3 cellular contexts compared by ENCODE assay signal in genomic region chr22:19892249-19892879, GRCh38.
A peak's percentile ranks its signal among the peaks of the same experiment; 100 is the strongest.
TF ChIP-seq lines count a peak whose summit lies in the region.

No MANE protein-coding gene starts in this region.

TF ChIP-seq in GM23338, 12 proteins besides CTCF, POLR2A, EP300 and RAD21 (continues in another document):
- TF ChIP-seq NANOG (IDR thresholded peaks at IDR 0.05; ENCODE audit: borderline replicate concordance) (no peak), EZH2 (IDR thresholded peaks at IDR 0.05; ENCODE audit: low read depth, unreplicated experiment) (no peak)
- TF ChIP-seq, protein P1, sequence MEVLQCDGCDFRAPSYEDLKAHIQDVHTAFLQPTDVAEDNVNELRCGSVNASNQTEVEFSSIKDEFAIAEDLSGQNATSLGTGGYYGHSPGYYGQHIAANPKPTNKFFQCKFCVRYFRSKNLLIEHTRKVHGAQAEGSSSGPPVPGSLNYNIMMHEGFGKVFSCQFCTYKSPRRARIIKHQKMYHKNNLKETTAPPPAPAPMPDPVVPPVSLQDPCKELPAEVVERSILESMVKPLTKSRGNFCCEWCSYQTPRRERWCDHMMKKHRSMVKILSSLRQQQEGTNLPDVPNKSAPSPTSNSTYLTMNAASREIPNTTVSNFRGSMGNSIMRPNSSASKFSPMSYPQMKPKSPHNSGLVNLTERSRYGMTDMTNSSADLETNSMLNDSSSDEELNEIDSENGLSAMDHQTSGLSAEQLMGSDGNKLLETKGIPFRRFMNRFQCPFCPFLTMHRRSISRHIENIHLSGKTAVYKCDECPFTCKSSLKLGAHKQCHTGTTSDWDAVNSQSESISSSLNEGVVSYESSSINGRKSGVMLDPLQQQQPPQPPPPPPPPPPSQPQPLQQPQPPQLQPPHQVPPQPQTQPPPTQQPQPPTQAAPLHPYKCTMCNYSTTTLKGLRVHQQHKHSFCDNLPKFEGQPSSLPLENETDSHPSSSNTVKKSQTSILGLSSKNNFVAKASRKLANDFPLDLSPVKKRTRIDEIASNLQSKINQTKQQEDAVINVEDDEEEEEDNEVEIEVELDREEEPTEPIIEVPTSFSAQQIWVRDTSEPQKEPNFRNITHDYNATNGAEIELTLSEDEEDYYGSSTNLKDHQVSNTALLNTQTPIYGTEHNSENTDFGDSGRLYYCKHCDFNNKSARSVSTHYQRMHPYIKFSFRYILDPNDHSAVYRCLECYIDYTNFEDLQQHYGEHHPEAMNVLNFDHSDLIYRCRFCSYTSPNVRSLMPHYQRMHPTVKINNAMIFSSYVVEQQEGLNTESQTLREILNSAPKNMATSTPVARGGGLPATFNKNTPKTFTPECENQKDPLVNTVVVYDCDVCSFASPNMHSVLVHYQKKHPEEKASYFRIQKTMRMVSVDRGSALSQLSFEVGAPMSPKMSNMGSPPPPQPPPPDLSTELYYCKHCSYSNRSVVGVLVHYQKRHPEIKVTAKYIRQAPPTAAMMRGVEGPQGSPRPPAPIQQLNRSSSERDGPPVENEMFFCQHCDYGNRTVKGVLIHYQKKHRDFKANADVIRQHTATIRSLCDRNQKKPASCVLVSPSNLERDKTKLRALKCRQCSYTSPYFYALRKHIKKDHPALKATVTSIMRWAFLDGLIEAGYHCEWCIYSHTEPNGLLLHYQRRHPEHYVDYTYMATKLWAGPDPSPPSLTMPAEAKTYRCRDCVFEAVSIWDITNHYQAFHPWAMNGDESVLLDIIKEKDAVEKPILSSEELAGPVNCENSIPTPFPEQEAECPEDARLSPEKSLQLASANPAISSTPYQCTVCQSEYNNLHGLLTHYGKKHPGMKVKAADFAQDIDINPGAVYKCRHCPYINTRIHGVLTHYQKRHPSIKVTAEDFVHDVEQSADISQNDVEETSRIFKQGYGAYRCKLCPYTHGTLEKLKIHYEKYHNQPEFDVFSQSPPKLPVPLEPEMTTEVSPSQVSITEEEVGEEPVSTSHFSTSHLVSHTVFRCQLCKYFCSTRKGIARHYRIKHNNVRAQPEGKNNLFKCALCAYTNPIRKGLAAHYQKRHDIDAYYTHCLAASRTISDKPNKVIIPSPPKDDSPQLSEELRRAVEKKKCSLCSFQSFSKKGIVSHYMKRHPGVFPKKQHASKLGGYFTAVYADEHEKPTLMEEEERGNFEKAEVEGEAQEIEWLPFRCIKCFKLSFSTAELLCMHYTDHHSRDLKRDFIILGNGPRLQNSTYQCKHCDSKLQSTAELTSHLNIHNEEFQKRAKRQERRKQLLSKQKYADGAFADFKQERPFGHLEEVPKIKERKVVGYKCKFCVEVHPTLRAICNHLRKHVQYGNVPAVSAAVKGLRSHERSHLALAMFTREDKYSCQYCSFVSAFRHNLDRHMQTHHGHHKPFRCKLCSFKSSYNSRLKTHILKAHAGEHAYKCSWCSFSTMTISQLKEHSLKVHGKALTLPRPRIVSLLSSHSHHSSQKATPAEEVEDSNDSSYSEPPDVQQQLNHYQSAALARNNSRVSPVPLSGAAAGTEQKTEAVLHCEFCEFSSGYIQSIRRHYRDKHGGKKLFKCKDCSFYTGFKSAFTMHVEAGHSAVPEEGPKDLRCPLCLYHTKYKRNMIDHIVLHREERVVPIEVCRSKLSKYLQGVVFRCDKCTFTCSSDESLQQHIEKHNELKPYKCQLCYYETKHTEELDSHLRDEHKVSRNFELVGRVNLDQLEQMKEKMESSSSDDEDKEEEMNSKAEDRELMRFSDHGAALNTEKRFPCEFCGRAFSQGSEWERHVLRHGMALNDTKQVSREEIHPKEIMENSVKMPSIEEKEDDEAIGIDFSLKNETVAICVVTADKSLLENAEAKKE (CRISPR knock-in tag; IDR thresholded peaks at IDR 0.05) = no peak

TF ChIP-seq in SK-N-SH, 30 proteins besides CTCF, POLR2A, EP300 and RAD21:
- TF ChIP-seq IRF3 (IDR thresholded peaks at IDR 0.05; ENCODE audit: low read depth, low read length) = no peak
- TF ChIP-seq MXI1 (IDR thresholded peaks at IDR 0.05; ENCODE audit: low read depth, low read length) = peak; percentile 1; the same call in 1 of the 2 replicates
- TF ChIP-seq, protein P2, sequence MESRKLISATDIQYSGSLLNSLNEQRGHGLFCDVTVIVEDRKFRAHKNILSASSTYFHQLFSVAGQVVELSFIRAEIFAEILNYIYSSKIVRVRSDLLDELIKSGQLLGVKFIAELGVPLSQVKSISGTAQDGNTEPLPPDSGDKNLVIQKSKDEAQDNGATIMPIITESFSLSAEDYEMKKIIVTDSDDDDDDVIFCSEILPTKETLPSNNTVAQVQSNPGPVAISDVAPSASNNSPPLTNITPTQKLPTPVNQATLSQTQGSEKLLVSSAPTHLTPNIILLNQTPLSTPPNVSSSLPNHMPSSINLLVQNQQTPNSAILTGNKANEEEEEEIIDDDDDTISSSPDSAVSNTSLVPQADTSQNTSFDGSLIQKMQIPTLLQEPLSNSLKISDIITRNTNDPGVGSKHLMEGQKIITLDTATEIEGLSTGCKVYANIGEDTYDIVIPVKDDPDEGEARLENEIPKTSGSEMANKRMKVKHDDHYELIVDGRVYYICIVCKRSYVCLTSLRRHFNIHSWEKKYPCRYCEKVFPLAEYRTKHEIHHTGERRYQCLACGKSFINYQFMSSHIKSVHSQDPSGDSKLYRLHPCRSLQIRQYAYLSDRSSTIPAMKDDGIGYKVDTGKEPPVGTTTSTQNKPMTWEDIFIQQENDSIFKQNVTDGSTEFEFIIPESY (IDR thresholded peaks at IDR 0.05; ENCODE audit: borderline replicate concordance, low read depth) = no peak
- TF ChIP-seq YY1 (IDR thresholded peaks at IDR 0.05; ENCODE audit: low read depth) = no peak
- peak; percentile 21; the same call in 1 of the 2 replicates for TF ChIP-seq PBX3 (IDR thresholded peaks at IDR 0.05)
- TF ChIP-seq, protein P3, sequence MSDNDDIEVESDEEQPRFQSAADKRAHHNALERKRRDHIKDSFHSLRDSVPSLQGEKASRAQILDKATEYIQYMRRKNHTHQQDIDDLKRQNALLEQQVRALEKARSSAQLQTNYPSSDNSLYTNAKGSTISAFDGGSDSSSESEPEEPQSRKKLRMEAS (IDR thresholded peaks at IDR 0.05; ENCODE audit: low read depth) = 0 out of 2 replicates have a peak, but pooled peaks have one; percentile 9

TF ChIP-seq in GM12878, 131 proteins besides CTCF, POLR2A, EP300 and RAD21:
- TF ChIP-seq HDGF (IDR thresholded peaks at IDR 0.05) = no peak
- TF ChIP-seq KAT2A (conservative IDR thresholded peaks at IDR 0.05; ENCODE audit: control insufficient read depth, low read depth, low read length) = no peak
- TF ChIP-seq ZNF217 (IDR thresholded peaks at IDR 0.05) = no peak
- TF ChIP-seq, protein P4, sequence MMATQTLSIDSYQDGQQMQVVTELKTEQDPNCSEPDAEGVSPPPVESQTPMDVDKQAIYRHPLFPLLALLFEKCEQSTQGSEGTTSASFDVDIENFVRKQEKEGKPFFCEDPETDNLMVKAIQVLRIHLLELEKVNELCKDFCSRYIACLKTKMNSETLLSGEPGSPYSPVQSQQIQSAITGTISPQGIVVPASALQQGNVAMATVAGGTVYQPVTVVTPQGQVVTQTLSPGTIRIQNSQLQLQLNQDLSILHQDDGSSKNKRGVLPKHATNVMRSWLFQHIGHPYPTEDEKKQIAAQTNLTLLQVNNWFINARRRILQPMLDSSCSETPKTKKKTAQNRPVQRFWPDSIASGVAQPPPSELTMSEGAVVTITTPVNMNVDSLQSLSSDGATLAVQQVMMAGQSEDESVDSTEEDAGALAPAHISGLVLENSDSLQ (IDR thresholded peaks at IDR 0.05) = 0 out of 2 replicates have a peak, but pooled peaks have one; percentile 17
- 0 out of 2 replicates have a peak, but pooled peaks have one; percentile 48 for TF ChIP-seq NR2F1 (conservative IDR thresholded peaks at IDR 0.05)
- 0 out of 2 replicates have a peak, but pooled peaks have one; percentile 18 for TF ChIP-seq RUNX3 (IDR thresholded peaks at IDR 0.05; ENCODE audit: low read length)
- TF ChIP-seq JUNB (IDR thresholded peaks at IDR 0.05) = peak; percentile 49; the same call in 1 of the 2 replicates
